11 cellular contexts compared by ENCODE assay signal in genomic region chr3:169133178-169134161, GRCh38.
DNase-seq lines count a peak whose midpoint lies in the region; ATAC-seq, FAIRE-seq and TF ChIP-seq lines count a peak whose summit lies in the region.
"Had no signal": no experiment of that assay in that cellular context is flagged by ENCODE, and none has a peak within 500 bp of the region (broad histone marks: within the 10 kb centered on the region; RNA-seq: fewer than 3 reads in every experiment).

No MANE protein-coding gene starts in this region.

- H3K9me3 Mint-ChIP-seq in activated T-cell treated with anti-CD3 and anti-CD28 coated beads, Interleukin-2, amount 50 U/mL, for 4 hours = no peaks in the 10 kb centered on the region
- H3K9me3 Mint-ChIP-seq: activated CD4-positive, alpha-beta memory T cell treated with anti-CD3 and anti-CD28 coated beads, Interleukin-2, amount 10 ng/mL, durations not matched to agents 7 days and 5 days; CD8-positive, alpha-beta T cell; IgD-negative memory B cell had no signal

- H3K9me3 ChIP-seq in OCI-LY1 (ENCODE audit: low read length) (no peaks in the 10 kb centered on the region), small intestine (ENCODE audit: control insufficient read depth, low read depth) (no peaks in the 10 kb centered on the region)

- H3K4me3 ChIP-seq in OCI-LY1 (ENCODE audit: low read depth, low read length, poor library complexity, severe bottlenecking) (no peak overlapping the region), epithelial cell of proximal tubule (ENCODE audit: low read depth, low read length) (no peak overlapping the region), small intestine (ENCODE audit: low read depth in 1 of 2, low read length in 2 of 2) (no peak overlapping the region)

- H3K27ac ChIP-seq in OCI-LY1 (ENCODE audit: low read depth, low read length, poor library complexity, severe bottlenecking) = no peak overlapping the region
- no peak overlapping the region for H3K27ac ChIP-seq in small intestine (ENCODE audit: low read depth in 1 of 2, low read length in 1 of 2)

- TF ChIP-seq CTCF in OCI-LY1 (IDR thresholded peaks at IDR 0.05; ENCODE audit: low read length) = peak; percentile 27; the same call in 1 of the 2 replicates
- TF ChIP-seq CTCF in epithelial cell of proximal tubule (conservative IDR thresholded peaks at IDR 0.05; ENCODE audit: low read depth, low read length) = peak; percentile 54

- H3K4me1 ChIP-seq in OCI-LY1 (ENCODE audit: insufficient read depth, low read length, severe bottlenecking) = no peaks in the 10 kb centered on the region
- no peaks in the 10 kb centered on the region for H3K4me1 ChIP-seq in small intestine (ENCODE audit: control insufficient read depth in 2 of 2, insufficient read depth in 1 of 2, low read depth in 1 of 2, low read length in 1 of 2)

- no peak for ATAC-seq in activated T-cell treated with anti-CD3 and anti-CD28 coated beads, Interleukin-2, amount 50 U/mL, for 4 hours
- ATAC-seq: CD8-positive, alpha-beta T cell had no signal

- H3K4me3 Mint-ChIP-seq in activated T-cell treated with anti-CD3 and anti-CD28 coated beads, Interleukin-2, amount 50 U/mL, for 4 hours = no peak overlapping the region
- H3K4me3 Mint-ChIP-seq: activated CD4-positive, alpha-beta memory T cell treated with anti-CD3 and anti-CD28 coated beads, Interleukin-2, amount 10 ng/mL, durations not matched to agents 7 days and 5 days; CD8-positive, alpha-beta T cell; IgD-negative memory B cell had no signal

- H3K36me3 ChIP-seq in OCI-LY1 (ENCODE audit: insufficient read depth, low read length) (no peaks in the 10 kb centered on the region), small intestine (ENCODE audit: control insufficient read depth in 2 of 2, insufficient read depth in 2 of 2, low read length in 2 of 2) (peaks cover 0 to 2% of the 10 kb centered on the region in 2 donors)

- no peaks in the 10 kb centered on the region for H3K79me2 ChIP-seq in OCI-LY1 (ENCODE audit: insufficient read depth, low read length)

- H3F3A ChIP-seq in OCI-LY1 (ENCODE audit: insufficient read depth, low read length) = 0 out of 2 replicates have a peak, but pooled peaks cover 3% of the 10 kb centered on the region

- H3K4me1 Mint-ChIP-seq in activated T-cell treated with anti-CD3 and anti-CD28 coated beads, Interleukin-2, amount 50 U/mL, for 4 hours (ENCODE audit: low read depth) = no peaks in the 10 kb centered on the region
- H3K4me1 Mint-ChIP-seq: activated CD4-positive, alpha-beta memory T cell treated with anti-CD3 and anti-CD28 coated beads, Interleukin-2, amount 10 ng/mL, durations not matched to agents 7 days and 5 days; IgD-negative memory B cell had no signal

- H3K27me3 ChIP-seq in OCI-LY1 (ENCODE audit: insufficient read depth, low read length) = no peaks in the 10 kb centered on the region
- H3K27me3 ChIP-seq in small intestine (ENCODE audit: control insufficient read depth in 2 of 2, insufficient read depth in 2 of 2, low read length in 2 of 2) = no peaks in the 10 kb centered on the region

- H3K4me2 ChIP-seq in OCI-LY1 (ENCODE audit: low read length) = no peak overlapping the region

- H3K36me3 Mint-ChIP-seq in activated T-cell treated with anti-CD3 and anti-CD28 coated beads, Interleukin-2, amount 50 U/mL, for 4 hours (ENCODE audit: insufficient read depth) = no peaks in the 10 kb centered on the region
- H3K36me3 Mint-ChIP-seq: CD8-positive, alpha-beta T cell; IgD-negative memory B cell had no signal

- no peaks in the 10 kb centered on the region for H3K9me2 ChIP-seq in OCI-LY1 (ENCODE audit: low read depth, low read length)

- DNase-seq in NCI-H510A treated with DMSO at 0.1 percent for 48 hours (lab: John Stamatoyannopoulos, UW) (peak; percentile 28), NCI-H510A (lab: John Stamatoyannopoulos, UW) (no peak), epithelial cell of proximal tubule (ENCODE audit: low read depth) (no peak), small intestine (no peak), NCI-H2171 (lab: John Stamatoyannopoulos, UW) (no peak)
- no peak for DNase-seq in activated T-cell treated with anti-CD3 and anti-CD28 coated beads, Interleukin-2, amount 50 U/mL, for 4 hours
- DNase-seq in stimulated activated CD4-positive, alpha-beta T cell treated with anti-CD3 and anti-CD28 coated beads, Interleukin-2, amount 100 ng/mL, for 48 hours = no peak
- DNase-seq: activated CD4-positive, alpha-beta memory T cell treated with anti-CD3 and anti-CD28 coated beads, Interleukin-2, amount 10 ng/mL, durations not matched to agents 7 days and 5 days; CD8-positive, alpha-beta T cell had no signal

- no peak overlapping the region for H2AFZ ChIP-seq in OCI-LY1 (ENCODE audit: low read length)

- FAIRE-seq in small intestine (lab: Jason Lieb, UNC) = peak; percentile 47

- peaks cover 9% of the 10 kb centered on the region for H3K27me3 Mint-ChIP-seq in activated T-cell treated with anti-CD3 and anti-CD28 coated beads, Interleukin-2, amount 50 U/mL, for 4 hours (ENCODE audit: low read depth)
- H3K27me3 Mint-ChIP-seq: IgD-negative memory B cell had no signal

- H3K9ac ChIP-seq in OCI-LY1 (ENCODE audit: low read length) = no peak overlapping the region

- WGBS in small intestine, 3 donors = 51 to 68% (median 65%) methylated on average over 5 of the region's 5 CpGs

- no peaks in the 10 kb centered on the region for H4K20me1 ChIP-seq in OCI-LY1 (ENCODE audit: insufficient read depth, low read length)
